26 cellular contexts compared by ENCODE assay signal in genomic region chr3:38957296-38957695, GRCh38.
"Had no signal": no experiment of that assay in that cellular context is flagged by ENCODE, and none has a peak within 500 bp of the region (broad histone marks: within the 10 kb centered on the region; RNA-seq: fewer than 3 reads in every experiment).

No MANE protein-coding gene starts in this region.

- H3K9me3 ChIP-seq: esophagus squamous epithelium, gastrocnemius medialis, lower lobe of right lung, neutrophil, right lobe of liver, suprapubic skin, transverse colon, vagina had no signal

- H3K27me3 ChIP-seq: esophagus squamous epithelium, gastrocnemius medialis, neutrophil, right lobe of liver, suprapubic skin, transverse colon, vagina had no signal

- H3K27ac ChIP-seq: coronary artery, esophagus squamous epithelium, gastrocnemius medialis, lower lobe of right lung, neutrophil, parathyroid adenoma, right lobe of liver, suprapubic skin, transverse colon, vagina had no signal

- H3K9ac ChIP-seq: parathyroid adenoma had no signal

- H3K4me1 Mint-ChIP-seq: immature natural killer cell, natural killer cell had no signal

- H3K4me3 ChIP-seq: coronary artery, esophagus squamous epithelium, gastrocnemius medialis, lower lobe of right lung, right lobe of liver, suprapubic skin, transverse colon, vagina had no signal

- DNase-seq: dermis blood vessel endothelial cell; effector memory CD4-positive, alpha-beta T cell; erythroblast; esophagus squamous epithelium; gastrocnemius medialis; head of caudate nucleus; hippocampal formation; immature natural killer cell; islet precursor cell; left ventricle myocardium superior; lower lobe of right lung; natural killer cell; right lobe of liver; small intestine; stimulated activated CD4-positive, alpha-beta T cell treated with anti-CD3 and anti-CD28 coated beads, Interleukin-15, amount 100 ng/mL, for 24 hours; stimulated activated CD4-positive, alpha-beta T cell treated with anti-CD3 and anti-CD28 coated beads, Interleukin-2, amount 100 ng/mL, for 48 hours; stimulated activated naive CD4-positive, alpha-beta T cell; stimulated activated naive CD8-positive, alpha-beta T cell treated with anti-CD3 and anti-CD28 coated beads, Interleukin-15, amount 100 ng/mL, for 72 hours; transverse colon had no signal

- ATAC-seq: gastrocnemius medialis; left ventricle myocardium superior; lower lobe of right lung; right lobe of liver; stimulated activated naive CD8-positive, alpha-beta T cell treated with anti-CD3 and anti-CD28 coated beads, Interleukin-15, amount 100 ng/mL, for 72 hours had no signal

- H3K4me3 Mint-ChIP-seq: immature natural killer cell; memory B cell; natural killer cell; stimulated activated naive CD8-positive, alpha-beta T cell treated with anti-CD3 and anti-CD28 coated beads, Interleukin-15, amount 100 ng/mL, for 72 hours had no signal

- H3K79me2 ChIP-seq: parathyroid adenoma had no signal

- H3K27me3 Mint-ChIP-seq: progenitor cell of endocrine pancreas had no signal

- H3K27ac Mint-ChIP-seq: immature natural killer cell; memory B cell; natural killer cell; progenitor cell of endocrine pancreas; stimulated activated naive CD8-positive, alpha-beta T cell treated with anti-CD3 and anti-CD28 coated beads, Interleukin-15, amount 100 ng/mL, for 72 hours had no signal

- H3K36me3 ChIP-seq: esophagus squamous epithelium, gastrocnemius medialis, lower lobe of right lung, neutrophil, right lobe of liver, suprapubic skin, transverse colon, vagina had no signal

- H3K4me1 ChIP-seq: esophagus squamous epithelium, gastrocnemius medialis, lower lobe of right lung, parathyroid adenoma, right lobe of liver, suprapubic skin, transverse colon, vagina had no signal

- H3K9me3 Mint-ChIP-seq: immature natural killer cell; memory B cell; natural killer cell; stimulated activated naive CD8-positive, alpha-beta T cell treated with anti-CD3 and anti-CD28 coated beads, Interleukin-15, amount 100 ng/mL, for 72 hours had no signal

- H2AFZ ChIP-seq: parathyroid adenoma had no signal

- H3K36me3 Mint-ChIP-seq: immature natural killer cell, memory B cell, natural killer cell had no signal
